ENCODE assay signal across 20 cellular contexts in the genomic region with DNA sequence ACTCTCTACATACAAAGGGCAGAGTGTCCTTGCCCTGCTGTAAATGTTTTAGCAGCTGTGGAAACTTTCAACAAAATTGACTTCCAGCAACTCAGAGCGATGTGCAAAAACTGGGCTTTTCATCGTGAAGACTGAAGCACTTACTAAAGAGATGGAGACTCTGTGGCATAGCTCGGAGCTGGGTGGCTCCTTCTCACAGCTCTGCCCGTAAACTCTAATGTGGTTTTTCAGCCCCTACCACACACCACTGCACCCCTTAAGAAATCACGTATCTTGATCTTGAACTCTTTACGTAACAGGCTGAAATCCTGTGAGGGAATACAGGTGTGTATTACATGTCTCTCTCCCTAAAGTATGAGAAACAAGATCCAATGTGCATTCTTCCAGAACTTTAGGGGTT.
"Had no signal": no experiment of that assay in that cellular context is flagged by ENCODE, and none has a peak within 500 bp of the region (broad histone marks: within the 10 kb centered on the region; RNA-seq: fewer than 3 reads in every experiment).

No MANE protein-coding gene starts in this region.

- FAIRE-seq: frontal cortex, keratinocyte, small intestine had no signal

- H3K4me3 Mint-ChIP-seq: naive thymus-derived CD4-positive, alpha-beta T cell; neural crest cell had no signal

- DNase-seq: dorsolateral prefrontal cortex; effector CD8-positive, alpha-beta T cell; heart right ventricle; hypothalamus; left lung; lower lobe of right lung; mesenchymal stem cell; naive thymus-derived CD4-positive, alpha-beta T cell; posterior cingulate gyrus; right cardiac atrium; small intestine; stimulated activated CD4-positive, alpha-beta T cell treated with anti-CD3 and anti-CD28 coated beads, Interleukin-12 subunit alpha, Interleukin-12 subunit beta, amount 100 ng/mL, for 4 hours; stimulated activated naive CD4-positive, alpha-beta T cell treated with Interleukin-2 at 50 U/mL for 16 hours; tibial artery; upper lobe of right lung had no signal

- H3K4me1 ChIP-seq: upper lobe of right lung, vagina had no signal

- H3K27ac ChIP-seq: coronary artery, heart right ventricle, left lung, lower lobe of right lung, tibial artery, upper lobe of right lung, vagina had no signal

- ATAC-seq: heart right ventricle; left lung; lower lobe of right lung; naive thymus-derived CD4-positive, alpha-beta T cell; right cardiac atrium; upper lobe of right lung had no signal

- H3K4me3 ChIP-seq: coronary artery, heart right ventricle, left lung, lower lobe of right lung, tibial artery, upper lobe of right lung, vagina had no signal

- H3K36me3 Mint-ChIP-seq: naive thymus-derived CD4-positive, alpha-beta T cell had no signal

- H3K27ac Mint-ChIP-seq: naive thymus-derived CD4-positive, alpha-beta T cell had no signal

- H3K4me1 Mint-ChIP-seq: neural crest cell had no signal

- H3K9me3 ChIP-seq: heart right ventricle, left lung, lower lobe of right lung, tibial artery, upper lobe of right lung, vagina had no signal

- H3K27me3 ChIP-seq: dorsolateral prefrontal cortex, heart right ventricle, left lung, tibial artery, upper lobe of right lung, vagina had no signal

- H3K9me3 Mint-ChIP-seq: neural crest cell had no signal
